Comparison of ENCODE assay signal across 1 cellular context in the genomic region with DNA sequence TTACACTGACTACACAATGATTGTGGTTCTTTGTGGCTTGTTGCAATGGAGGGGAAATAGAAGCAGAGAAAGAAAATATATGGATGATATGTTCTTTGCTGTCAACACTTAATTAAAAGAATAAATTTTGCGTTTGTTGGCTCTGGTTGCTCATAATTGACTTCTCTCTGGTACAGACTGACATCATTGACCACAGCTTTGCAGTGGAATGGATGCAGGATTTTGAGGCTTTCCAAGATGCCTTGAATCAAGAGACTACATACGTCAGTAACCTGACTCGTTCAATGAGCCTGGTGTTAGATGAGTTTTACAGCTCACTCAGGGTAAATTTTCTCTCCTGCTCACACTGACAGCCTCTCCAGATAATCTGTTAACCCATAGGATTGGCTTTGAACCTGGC.
TF ChIP-seq lines count a peak whose summit lies in the region.

No MANE protein-coding gene starts in this region.

TF ChIP-seq in GM23338, 12 proteins besides CTCF, POLR2A, EP300 and RAD21:
- no peak for TF ChIP-seq JUNB (IDR thresholded peaks at IDR 0.05; ENCODE audit: unreplicated experiment)
